Comparison of ENCODE assay signal across 11 cellular contexts in the genomic region with DNA sequence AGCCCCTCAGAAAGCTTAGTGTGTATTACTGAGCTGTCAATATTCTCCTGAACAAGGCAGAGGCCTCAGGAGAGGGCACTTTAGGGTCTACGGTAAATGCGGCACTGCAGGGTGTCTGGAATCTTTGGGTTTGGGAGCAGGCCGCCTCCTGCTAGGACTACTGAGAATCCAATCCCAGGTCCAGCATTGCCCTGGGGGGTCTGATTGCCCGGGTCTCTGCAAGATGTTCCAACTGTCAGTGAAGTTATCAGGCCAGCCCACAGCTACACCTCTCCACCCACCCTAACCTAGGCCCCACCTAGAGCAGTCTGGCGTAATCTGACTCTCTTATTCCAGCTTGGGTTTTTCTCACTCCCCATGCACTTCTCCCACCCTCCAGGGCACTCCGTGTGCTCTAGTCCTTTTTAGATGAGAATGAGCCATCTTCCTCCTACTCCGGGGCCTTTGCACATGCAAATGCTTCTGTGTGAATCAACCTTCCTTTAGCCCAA. TPM values are rescaled to one million over a fixed set of nuclear protein-coding genes. Genes with fewer than 3 reads are reported as not detected.
DNase-seq lines count a peak whose midpoint lies in the region; ATAC-seq and TF ChIP-seq lines count a peak whose summit lies in the region.
"Had no signal": no experiment of that assay in that cellular context is flagged by ENCODE, and none has a peak within 500 bp of the region (broad histone marks: within the 10 kb centered on the region; RNA-seq: fewer than 3 reads in every experiment).

No MANE protein-coding gene starts in this region.

- 27 to 36% methylated on average over 6 to 7 of the region's 7 CpGs for WGBS in endodermal cell (ENCODE audit: insufficient coverage in 1 of 2, insufficient read length in 1 of 2), 2 experiments

- H3K9me3 ChIP-seq in CD8-positive, alpha-beta T cell (ENCODE audit: low read length) = no peaks in the 10 kb centered on the region
- H3K9me3 ChIP-seq in NT2/D1 (ENCODE audit: insufficient read depth, low read length) = peaks cover 18% of the 10 kb centered on the region; the same call in 1 of the 2 replicates
- peaks cover 14% of the 10 kb centered on the region for H3K9me3 ChIP-seq in endodermal cell (ENCODE audit: control insufficient read depth, low read length)
- H3K9me3 ChIP-seq in neutrophil = no peaks in the 10 kb centered on the region
- H3K9me3 ChIP-seq: prostate gland had no signal

- H3K27me3 ChIP-seq in CD8-positive, alpha-beta T cell (ENCODE audit: insufficient read depth, low read length) = no peaks in the 10 kb centered on the region
- H3K27me3 ChIP-seq in NT2/D1 (ENCODE audit: insufficient read depth, insufficient read length) (no peaks in the 10 kb centered on the region), endodermal cell (ENCODE audit: control insufficient read depth, insufficient read depth, low read length, poor library complexity, severe bottlenecking) (no peaks in the 10 kb centered on the region), neutrophil (peaks cover 36% of the 10 kb centered on the region)

- H3K4me1 ChIP-seq in CD8-positive, alpha-beta T cell (ENCODE audit: insufficient read depth, low read length) = peaks cover 18% of the 10 kb centered on the region
- H3K4me1 ChIP-seq in NT2/D1 (ENCODE audit: insufficient read depth, insufficient read length) (peaks cover 3% of the 10 kb centered on the region), endodermal cell (ENCODE audit: control insufficient read depth, insufficient read depth, low read length) (peaks cover 3% of the 10 kb centered on the region), neutrophil (ENCODE audit: control insufficient read depth in 1 of 2, insufficient read depth in 1 of 2, low read depth in 1 of 2, low read length in 1 of 2) (peaks cover 9 to 14% of the 10 kb centered on the region in 2 experiments)
- H3K4me1 ChIP-seq: prostate gland had no signal

- no peak for TF ChIP-seq CTCF in CD8-positive, alpha-beta T cell (IDR thresholded peaks at IDR 0.05)
- no peak for TF ChIP-seq CTCF in endodermal cell (conservative IDR thresholded peaks at IDR 0.05)
- TF ChIP-seq CTCF in neutrophil (IDR thresholded peaks at IDR 0.05) = no peak

- no peak for ATAC-seq in CD8-positive, alpha-beta T cell
- ATAC-seq in HG02571 (IDR thresholded peaks at IDR 0.05; ENCODE audit: unreplicated experiment) = no peak

- POLR2A ChIA-PET in CD8-positive, alpha-beta T cell (lab: Charles Lee) = interaction anchor here (1.2 to 14.8 kb wide), 3 partner anchors 16 to 548 kb away, joined by 3 to 641 read pairs (median 9); no protein-coding TSS in a partner anchor

- peaks cover 6% of the 10 kb centered on the region for H3K9me3 Mint-ChIP-seq in CD8-positive, alpha-beta T cell
- peaks cover 19% of the 10 kb centered on the region for H3K9me3 Mint-ChIP-seq in endodermal cell

- H3K27ac ChIP-seq in CD8-positive, alpha-beta T cell (ENCODE audit: low read depth, low read length) = peak overlapping the region; percentile 4
- H3K27ac ChIP-seq in endodermal cell (ENCODE audit: low read depth, low read length) (no peak overlapping the region), neutrophil (peak overlapping the region; percentile 100)

- H3K27ac Mint-ChIP-seq in CD8-positive, alpha-beta T cell = peak overlapping the region; percentile 100
- peak overlapping the region; percentile 100 for H3K27ac Mint-ChIP-seq in endodermal cell

- DNase-seq in CD8-positive, alpha-beta T cell = no peak
- DNase-seq in NT2/D1 (ENCODE audit: low read depth, low spot score) (peak; percentile 80), endodermal cell (peak; percentile 89), amniotic stem cell (lab: John Stamatoyannopoulos, UW) (no peak), NCI-H2196 treated with DMSO at 0.1 percent for 48 hours (lab: John Stamatoyannopoulos, UW; ENCODE audit: unreplicated experiment) (no peak), DMS153 treated with DMSO at 0.1 percent for 48 hours (lab: John Stamatoyannopoulos, UW; ENCODE audit: unreplicated experiment) (no peak)
- DNase-seq: activated CD4-positive, CD25-positive, alpha-beta regulatory T cell; NCI-H187 had no signal

- CTCF ChIA-PET in CD8-positive, alpha-beta T cell (lab: Charles Lee) = interaction anchor here (2.3 to 4.8 kb wide), 3 partner anchors 10 to 19 kb away, joined by 10 to 49 read pairs (median 11); no protein-coding TSS in a partner anchor

- H3K36me3 Mint-ChIP-seq in CD8-positive, alpha-beta T cell = peaks cover 30% of the 10 kb centered on the region
- peaks cover 6% of the 10 kb centered on the region for H3K36me3 Mint-ChIP-seq in endodermal cell (ENCODE audit: low read depth)

- H3K9ac ChIP-seq in NT2/D1 (ENCODE audit: insufficient read length, low read depth) (peak overlapping the region; percentile 92), endodermal cell (ENCODE audit: extremely low read depth, low read length, poor library complexity, severe bottlenecking) (no peak overlapping the region)

- peak overlapping the region; percentile 92 for H3K4me3 Mint-ChIP-seq in CD8-positive, alpha-beta T cell
- H3K4me3 Mint-ChIP-seq in endodermal cell = peak overlapping the region; percentile 100

- H3K27me3 Mint-ChIP-seq in CD8-positive, alpha-beta T cell (ENCODE audit: low read depth) = no peaks in the 10 kb centered on the region
- no peaks in the 10 kb centered on the region for H3K27me3 Mint-ChIP-seq in endodermal cell (ENCODE audit: insufficient read depth)

- no peak overlapping the region for H3K4me3 ChIP-seq in CD8-positive, alpha-beta T cell (ENCODE audit: low read depth, low read length)
- H3K4me3 ChIP-seq in NT2/D1 (ENCODE audit: insufficient read length, low read depth) (no peak overlapping the region), endodermal cell (ENCODE audit: low read length) (no peak overlapping the region), neutrophil (ENCODE audit: low read depth in 1 of 2, low read length in 1 of 2) (no peak overlapping the region)
- H3K4me3 ChIP-seq: prostate gland had no signal

- intact Hi-C loops in CD8-positive, alpha-beta T cell (cut with DNase I, micrococcal nuclease) = loop anchor here in 1 of 2 experiments (10.0 kb wide), 2 partner anchors 978 to 982 kb away; a partner anchor contains a TSS

- H3K4me1 Mint-ChIP-seq in CD8-positive, alpha-beta T cell (ENCODE audit: low read depth) = peaks cover 43% of the 10 kb centered on the region
- H3K4me1 Mint-ChIP-seq in endodermal cell = peaks cover 18% of the 10 kb centered on the region

- H3K36me3 ChIP-seq in CD8-positive, alpha-beta T cell (ENCODE audit: insufficient read depth, low read length) = no peaks in the 10 kb centered on the region
- H3K36me3 ChIP-seq in NT2/D1 (ENCODE audit: insufficient read depth, insufficient read length, low read length) (peaks cover 2% of the 10 kb centered on the region), endodermal cell (ENCODE audit: control insufficient read depth, insufficient read depth, low read length) (no peaks in the 10 kb centered on the region), neutrophil (no peaks in the 10 kb centered on the region)
- H3K36me3 ChIP-seq: prostate gland had no signal

RNA-seq across cellular contexts. Expression of a gene that starts 4.4 kb away (rescaled TPM):
- total RNA-seq in CD8-positive, alpha-beta T cell = 100 to 1,000 TPM; 241 to 248 TPM
- 10 to 100 TPM; 99.4 to 99.6 TPM for total RNA-seq in endodermal cell
- 215 TPM for polyA plus RNA-seq in endodermal cell (2013, experiment 1 of 2)
- 172 TPM for polyA plus RNA-seq in endodermal cell (2013, experiment 2 of 2)

Comparison
In these comparisons a context has a peak if more than half of its experiments do, and no peak if none do; other contexts are left out.
1. DNase-seq: peak in NT2/D1 (single experiment) and endodermal cell (single experiment); none in CD8-positive, alpha-beta T cell (0 of 7), amniotic stem cell (single experiment), NCI-H2196 treated with DMSO at 0.1 percent for 48 hours (single experiment) and DMS153 treated with DMSO at 0.1 percent for 48 hours (single experiment).